ENCODE assay signal across 2 cellular contexts in the genomic region with DNA sequence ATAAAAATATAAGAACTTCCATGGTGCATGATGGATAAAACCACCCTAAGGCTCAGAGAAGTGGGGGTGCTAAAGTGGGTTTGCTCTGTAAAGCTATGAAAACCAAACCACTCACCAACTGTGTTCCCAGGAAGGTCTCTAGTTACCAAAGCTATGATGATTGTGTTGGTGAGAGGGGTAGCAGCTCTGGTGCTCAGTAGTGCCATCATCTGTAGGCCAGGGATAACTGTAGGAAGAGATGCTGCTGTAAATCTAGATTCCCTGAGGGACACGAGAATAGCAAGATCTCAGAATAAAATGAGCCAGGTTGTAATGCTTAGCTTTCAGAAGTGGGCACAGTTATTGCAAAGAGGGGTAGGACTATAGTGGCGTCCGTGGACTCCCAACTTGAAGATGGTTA.
TF ChIP-seq lines count a peak whose summit lies in the region.

No MANE protein-coding gene starts in this region.

TF ChIP-seq in GM23338, 12 proteins besides CTCF, POLR2A, EP300 and RAD21 (continues in another document):
- TF ChIP-seq EZH2phosphoT487 (IDR thresholded peaks at IDR 0.05; ENCODE audit: unreplicated experiment) (no peak), ZNF114 (CRISPR knock-in tag; IDR thresholded peaks at IDR 0.05) (no peak), ZNF331 (CRISPR knock-in tag; IDR thresholded peaks at IDR 0.05; ENCODE audit: low read depth) (no peak), CREB1 (CRISPR knock-in tag; IDR thresholded peaks at IDR 0.05; ENCODE audit: low read depth) (no peak), NANOG (IDR thresholded peaks at IDR 0.05; ENCODE audit: borderline replicate concordance) (no peak), EZH2 (IDR thresholded peaks at IDR 0.05; ENCODE audit: low read depth, unreplicated experiment) (no peak), POLR2AphosphoS5 (IDR thresholded peaks at IDR 0.05; ENCODE audit: low read depth) (no peak), STAT1 (IDR thresholded peaks at IDR 0.05; ENCODE audit: unreplicated experiment) (no peak)
- TF ChIP-seq, protein P1, sequence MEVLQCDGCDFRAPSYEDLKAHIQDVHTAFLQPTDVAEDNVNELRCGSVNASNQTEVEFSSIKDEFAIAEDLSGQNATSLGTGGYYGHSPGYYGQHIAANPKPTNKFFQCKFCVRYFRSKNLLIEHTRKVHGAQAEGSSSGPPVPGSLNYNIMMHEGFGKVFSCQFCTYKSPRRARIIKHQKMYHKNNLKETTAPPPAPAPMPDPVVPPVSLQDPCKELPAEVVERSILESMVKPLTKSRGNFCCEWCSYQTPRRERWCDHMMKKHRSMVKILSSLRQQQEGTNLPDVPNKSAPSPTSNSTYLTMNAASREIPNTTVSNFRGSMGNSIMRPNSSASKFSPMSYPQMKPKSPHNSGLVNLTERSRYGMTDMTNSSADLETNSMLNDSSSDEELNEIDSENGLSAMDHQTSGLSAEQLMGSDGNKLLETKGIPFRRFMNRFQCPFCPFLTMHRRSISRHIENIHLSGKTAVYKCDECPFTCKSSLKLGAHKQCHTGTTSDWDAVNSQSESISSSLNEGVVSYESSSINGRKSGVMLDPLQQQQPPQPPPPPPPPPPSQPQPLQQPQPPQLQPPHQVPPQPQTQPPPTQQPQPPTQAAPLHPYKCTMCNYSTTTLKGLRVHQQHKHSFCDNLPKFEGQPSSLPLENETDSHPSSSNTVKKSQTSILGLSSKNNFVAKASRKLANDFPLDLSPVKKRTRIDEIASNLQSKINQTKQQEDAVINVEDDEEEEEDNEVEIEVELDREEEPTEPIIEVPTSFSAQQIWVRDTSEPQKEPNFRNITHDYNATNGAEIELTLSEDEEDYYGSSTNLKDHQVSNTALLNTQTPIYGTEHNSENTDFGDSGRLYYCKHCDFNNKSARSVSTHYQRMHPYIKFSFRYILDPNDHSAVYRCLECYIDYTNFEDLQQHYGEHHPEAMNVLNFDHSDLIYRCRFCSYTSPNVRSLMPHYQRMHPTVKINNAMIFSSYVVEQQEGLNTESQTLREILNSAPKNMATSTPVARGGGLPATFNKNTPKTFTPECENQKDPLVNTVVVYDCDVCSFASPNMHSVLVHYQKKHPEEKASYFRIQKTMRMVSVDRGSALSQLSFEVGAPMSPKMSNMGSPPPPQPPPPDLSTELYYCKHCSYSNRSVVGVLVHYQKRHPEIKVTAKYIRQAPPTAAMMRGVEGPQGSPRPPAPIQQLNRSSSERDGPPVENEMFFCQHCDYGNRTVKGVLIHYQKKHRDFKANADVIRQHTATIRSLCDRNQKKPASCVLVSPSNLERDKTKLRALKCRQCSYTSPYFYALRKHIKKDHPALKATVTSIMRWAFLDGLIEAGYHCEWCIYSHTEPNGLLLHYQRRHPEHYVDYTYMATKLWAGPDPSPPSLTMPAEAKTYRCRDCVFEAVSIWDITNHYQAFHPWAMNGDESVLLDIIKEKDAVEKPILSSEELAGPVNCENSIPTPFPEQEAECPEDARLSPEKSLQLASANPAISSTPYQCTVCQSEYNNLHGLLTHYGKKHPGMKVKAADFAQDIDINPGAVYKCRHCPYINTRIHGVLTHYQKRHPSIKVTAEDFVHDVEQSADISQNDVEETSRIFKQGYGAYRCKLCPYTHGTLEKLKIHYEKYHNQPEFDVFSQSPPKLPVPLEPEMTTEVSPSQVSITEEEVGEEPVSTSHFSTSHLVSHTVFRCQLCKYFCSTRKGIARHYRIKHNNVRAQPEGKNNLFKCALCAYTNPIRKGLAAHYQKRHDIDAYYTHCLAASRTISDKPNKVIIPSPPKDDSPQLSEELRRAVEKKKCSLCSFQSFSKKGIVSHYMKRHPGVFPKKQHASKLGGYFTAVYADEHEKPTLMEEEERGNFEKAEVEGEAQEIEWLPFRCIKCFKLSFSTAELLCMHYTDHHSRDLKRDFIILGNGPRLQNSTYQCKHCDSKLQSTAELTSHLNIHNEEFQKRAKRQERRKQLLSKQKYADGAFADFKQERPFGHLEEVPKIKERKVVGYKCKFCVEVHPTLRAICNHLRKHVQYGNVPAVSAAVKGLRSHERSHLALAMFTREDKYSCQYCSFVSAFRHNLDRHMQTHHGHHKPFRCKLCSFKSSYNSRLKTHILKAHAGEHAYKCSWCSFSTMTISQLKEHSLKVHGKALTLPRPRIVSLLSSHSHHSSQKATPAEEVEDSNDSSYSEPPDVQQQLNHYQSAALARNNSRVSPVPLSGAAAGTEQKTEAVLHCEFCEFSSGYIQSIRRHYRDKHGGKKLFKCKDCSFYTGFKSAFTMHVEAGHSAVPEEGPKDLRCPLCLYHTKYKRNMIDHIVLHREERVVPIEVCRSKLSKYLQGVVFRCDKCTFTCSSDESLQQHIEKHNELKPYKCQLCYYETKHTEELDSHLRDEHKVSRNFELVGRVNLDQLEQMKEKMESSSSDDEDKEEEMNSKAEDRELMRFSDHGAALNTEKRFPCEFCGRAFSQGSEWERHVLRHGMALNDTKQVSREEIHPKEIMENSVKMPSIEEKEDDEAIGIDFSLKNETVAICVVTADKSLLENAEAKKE (CRISPR knock-in tag; IDR thresholded peaks at IDR 0.05): no peak
- TF ChIP-seq, protein P2, sequence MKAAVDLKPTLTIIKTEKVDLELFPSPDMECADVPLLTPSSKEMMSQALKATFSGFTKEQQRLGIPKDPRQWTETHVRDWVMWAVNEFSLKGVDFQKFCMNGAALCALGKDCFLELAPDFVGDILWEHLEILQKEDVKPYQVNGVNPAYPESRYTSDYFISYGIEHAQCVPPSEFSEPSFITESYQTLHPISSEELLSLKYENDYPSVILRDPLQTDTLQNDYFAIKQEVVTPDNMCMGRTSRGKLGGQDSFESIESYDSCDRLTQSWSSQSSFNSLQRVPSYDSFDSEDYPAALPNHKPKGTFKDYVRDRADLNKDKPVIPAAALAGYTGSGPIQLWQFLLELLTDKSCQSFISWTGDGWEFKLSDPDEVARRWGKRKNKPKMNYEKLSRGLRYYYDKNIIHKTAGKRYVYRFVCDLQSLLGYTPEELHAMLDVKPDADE (IDR thresholded peaks at IDR 0.05): no peak

TF ChIP-seq in H1, 55 proteins besides CTCF, POLR2A, EP300 and RAD21:
- TF ChIP-seq NANOG (IDR thresholded peaks at IDR 0.05; ENCODE audit: insufficient read depth, low read depth, low read length, poor library complexity, severe bottlenecking) (no peak), YY1 (IDR thresholded peaks at IDR 0.05; ENCODE audit: low read depth, low read length) (no peak), SP1 (IDR thresholded peaks at IDR 0.05; ENCODE audit: low read depth, low read length) (no peak), HDAC2 (IDR thresholded peaks at IDR 0.05; ENCODE audit: borderline replicate concordance in 1 of 2, low read depth in 2 of 2, low read length in 2 of 2) (no peak), SIN3A (conservative IDR thresholded peaks at IDR 0.05 in 1 of 2, IDR thresholded peaks at IDR 0.05 in 1 of 2; ENCODE audit: low read depth in 1 of 2, low read length in 2 of 2) (no peak), KDM1A (IDR thresholded peaks at IDR 0.05; ENCODE audit: borderline replicate concordance, low read length) (no peak), SP4 (IDR thresholded peaks at IDR 0.05; ENCODE audit: low read length) (no peak), RXRA (IDR thresholded peaks at IDR 0.05; ENCODE audit: insufficient read depth, low read depth, low read length) (no peak), POLR2AphosphoS5 (IDR thresholded peaks at IDR 0.05; ENCODE audit: low read depth, low read length) (no peak), POU5F1 (IDR thresholded peaks at IDR 0.05; ENCODE audit: low read depth, low read length) (no peak), RNF2 (IDR thresholded peaks at IDR 0.05; ENCODE audit: borderline replicate concordance, low read depth, low read length, missing control alignments, poor library complexity, severe bottlenecking) (no peak), TAF7 (optimal IDR thresholded peaks at IDR 0.05; ENCODE audit: borderline replicate concordance, low read depth, low read length) (no peak), CHD2 (IDR thresholded peaks at IDR 0.05; ENCODE audit: low read length) (no peak), NRF1 (IDR thresholded peaks at IDR 0.05; ENCODE audit: low read depth, low read length) (no peak), PHF8 (conservative IDR thresholded peaks at IDR 0.05; ENCODE audit: low read depth, low read length) (no peak), CHD1 (IDR thresholded peaks at IDR 0.05; ENCODE audit: low read depth, low read length) (no peak), RBBP5 (IDR thresholded peaks at IDR 0.05; ENCODE audit: borderline replicate concordance, low read depth, low read length) (no peak)
- TF ChIP-seq, protein P3, sequence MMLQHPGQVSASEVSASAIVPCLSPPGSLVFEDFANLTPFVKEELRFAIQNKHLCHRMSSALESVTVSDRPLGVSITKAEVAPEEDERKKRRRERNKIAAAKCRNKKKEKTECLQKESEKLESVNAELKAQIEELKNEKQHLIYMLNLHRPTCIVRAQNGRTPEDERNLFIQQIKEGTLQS (IDR thresholded peaks at IDR 0.05; ENCODE audit: insufficient read depth, low read depth, low read length): no peak
- TF ChIP-seq, protein P4, sequence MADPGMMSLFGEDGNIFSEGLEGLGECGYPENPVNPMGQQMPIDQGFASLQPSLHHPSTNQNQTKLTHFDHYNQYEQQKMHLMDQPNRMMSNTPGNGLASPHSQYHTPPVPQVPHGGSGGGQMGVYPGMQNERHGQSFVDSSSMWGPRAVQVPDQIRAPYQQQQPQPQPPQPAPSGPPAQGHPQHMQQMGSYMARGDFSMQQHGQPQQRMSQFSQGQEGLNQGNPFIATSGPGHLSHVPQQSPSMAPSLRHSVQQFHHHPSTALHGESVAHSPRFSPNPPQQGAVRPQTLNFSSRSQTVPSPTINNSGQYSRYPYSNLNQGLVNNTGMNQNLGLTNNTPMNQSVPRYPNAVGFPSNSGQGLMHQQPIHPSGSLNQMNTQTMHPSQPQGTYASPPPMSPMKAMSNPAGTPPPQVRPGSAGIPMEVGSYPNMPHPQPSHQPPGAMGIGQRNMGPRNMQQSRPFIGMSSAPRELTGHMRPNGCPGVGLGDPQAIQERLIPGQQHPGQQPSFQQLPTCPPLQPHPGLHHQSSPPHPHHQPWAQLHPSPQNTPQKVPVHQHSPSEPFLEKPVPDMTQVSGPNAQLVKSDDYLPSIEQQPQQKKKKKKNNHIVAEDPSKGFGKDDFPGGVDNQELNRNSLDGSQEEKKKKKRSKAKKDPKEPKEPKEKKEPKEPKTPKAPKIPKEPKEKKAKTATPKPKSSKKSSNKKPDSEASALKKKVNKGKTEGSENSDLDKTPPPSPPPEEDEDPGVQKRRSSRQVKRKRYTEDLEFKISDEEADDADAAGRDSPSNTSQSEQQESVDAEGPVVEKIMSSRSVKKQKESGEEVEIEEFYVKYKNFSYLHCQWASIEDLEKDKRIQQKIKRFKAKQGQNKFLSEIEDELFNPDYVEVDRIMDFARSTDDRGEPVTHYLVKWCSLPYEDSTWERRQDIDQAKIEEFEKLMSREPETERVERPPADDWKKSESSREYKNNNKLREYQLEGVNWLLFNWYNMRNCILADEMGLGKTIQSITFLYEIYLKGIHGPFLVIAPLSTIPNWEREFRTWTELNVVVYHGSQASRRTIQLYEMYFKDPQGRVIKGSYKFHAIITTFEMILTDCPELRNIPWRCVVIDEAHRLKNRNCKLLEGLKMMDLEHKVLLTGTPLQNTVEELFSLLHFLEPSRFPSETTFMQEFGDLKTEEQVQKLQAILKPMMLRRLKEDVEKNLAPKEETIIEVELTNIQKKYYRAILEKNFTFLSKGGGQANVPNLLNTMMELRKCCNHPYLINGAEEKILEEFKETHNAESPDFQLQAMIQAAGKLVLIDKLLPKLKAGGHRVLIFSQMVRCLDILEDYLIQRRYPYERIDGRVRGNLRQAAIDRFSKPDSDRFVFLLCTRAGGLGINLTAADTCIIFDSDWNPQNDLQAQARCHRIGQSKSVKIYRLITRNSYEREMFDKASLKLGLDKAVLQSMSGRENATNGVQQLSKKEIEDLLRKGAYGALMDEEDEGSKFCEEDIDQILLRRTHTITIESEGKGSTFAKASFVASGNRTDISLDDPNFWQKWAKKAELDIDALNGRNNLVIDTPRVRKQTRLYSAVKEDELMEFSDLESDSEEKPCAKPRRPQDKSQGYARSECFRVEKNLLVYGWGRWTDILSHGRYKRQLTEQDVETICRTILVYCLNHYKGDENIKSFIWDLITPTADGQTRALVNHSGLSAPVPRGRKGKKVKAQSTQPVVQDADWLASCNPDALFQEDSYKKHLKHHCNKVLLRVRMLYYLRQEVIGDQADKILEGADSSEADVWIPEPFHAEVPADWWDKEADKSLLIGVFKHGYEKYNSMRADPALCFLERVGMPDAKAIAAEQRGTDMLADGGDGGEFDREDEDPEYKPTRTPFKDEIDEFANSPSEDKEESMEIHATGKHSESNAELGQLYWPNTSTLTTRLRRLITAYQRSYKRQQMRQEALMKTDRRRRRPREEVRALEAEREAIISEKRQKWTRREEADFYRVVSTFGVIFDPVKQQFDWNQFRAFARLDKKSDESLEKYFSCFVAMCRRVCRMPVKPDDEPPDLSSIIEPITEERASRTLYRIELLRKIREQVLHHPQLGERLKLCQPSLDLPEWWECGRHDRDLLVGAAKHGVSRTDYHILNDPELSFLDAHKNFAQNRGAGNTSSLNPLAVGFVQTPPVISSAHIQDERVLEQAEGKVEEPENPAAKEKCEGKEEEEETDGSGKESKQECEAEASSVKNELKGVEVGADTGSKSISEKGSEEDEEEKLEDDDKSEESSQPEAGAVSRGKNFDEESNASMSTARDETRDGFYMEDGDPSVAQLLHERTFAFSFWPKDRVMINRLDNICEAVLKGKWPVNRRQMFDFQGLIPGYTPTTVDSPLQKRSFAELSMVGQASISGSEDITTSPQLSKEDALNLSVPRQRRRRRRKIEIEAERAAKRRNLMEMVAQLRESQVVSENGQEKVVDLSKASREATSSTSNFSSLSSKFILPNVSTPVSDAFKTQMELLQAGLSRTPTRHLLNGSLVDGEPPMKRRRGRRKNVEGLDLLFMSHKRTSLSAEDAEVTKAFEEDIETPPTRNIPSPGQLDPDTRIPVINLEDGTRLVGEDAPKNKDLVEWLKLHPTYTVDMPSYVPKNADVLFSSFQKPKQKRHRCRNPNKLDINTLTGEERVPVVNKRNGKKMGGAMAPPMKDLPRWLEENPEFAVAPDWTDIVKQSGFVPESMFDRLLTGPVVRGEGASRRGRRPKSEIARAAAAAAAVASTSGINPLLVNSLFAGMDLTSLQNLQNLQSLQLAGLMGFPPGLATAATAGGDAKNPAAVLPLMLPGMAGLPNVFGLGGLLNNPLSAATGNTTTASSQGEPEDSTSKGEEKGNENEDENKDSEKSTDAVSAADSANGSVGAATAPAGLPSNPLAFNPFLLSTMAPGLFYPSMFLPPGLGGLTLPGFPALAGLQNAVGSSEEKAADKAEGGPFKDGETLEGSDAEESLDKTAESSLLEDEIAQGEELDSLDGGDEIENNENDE (IDR thresholded peaks at IDR 0.05; ENCODE audit: insufficient replicate concordance, low read length): no peak
TF ChIP-seq in H1: peak in this region for 0.
